31 cellular contexts compared by ENCODE assay signal in genomic region chr13:66585669-66586203, GRCh38.
"Had no signal": no experiment of that assay in that cellular context is flagged by ENCODE, and none has a peak within 500 bp of the region (broad histone marks: within the 10 kb centered on the region; RNA-seq: fewer than 3 reads in every experiment).

No MANE protein-coding gene starts in this region.

- H3K27ac Mint-ChIP-seq: activated naive CD4-positive, alpha-beta T cell treated with anti-CD3 and anti-CD28 coated beads for 36 hours; activated naive CD8-positive, alpha-beta T cell treated with anti-CD3 and anti-CD28 coated beads for 36 hours; activated T-helper 1 cell treated with anti-CD3 and anti-CD28 coated beads, Interleukin-12 subunit alpha, Interleukin-12 subunit beta, Interleukin-2, Interleukin-4 antibody, amounts not matched to agents 30 ng/mL and 10 ng/mL and 1 ng/mL, durations not matched to agents 14 hours and 24 hours and 36 hours; naive B cell; stimulated activated effector memory CD8-positive, alpha-beta T cell treated with anti-CD3 and anti-CD28 coated beads, Interleukin-12 subunit alpha, Interleukin-12 subunit beta, amount 100 ng/mL, for 72 hours; stimulated activated naive CD8-positive, alpha-beta T cell treated with anti-CD3 and anti-CD28 coated beads, Interleukin-15, Interleukin-2, amounts not matched to agents 100 ng/mL and 50 ng/mL, for 24 hours; T-helper 1 cell treated with Interleukin-12 subunit alpha and Interleukin-12 subunit beta and Interleukin-4 antibody, amounts not matched to agents 30 μg/mL and 1 μg/mL, for 36 hours had no signal

- H3K9me3 Mint-ChIP-seq: activated naive CD4-positive, alpha-beta T cell treated with anti-CD3 and anti-CD28 coated beads for 36 hours; activated naive CD8-positive, alpha-beta T cell treated with anti-CD3 and anti-CD28 coated beads for 36 hours; activated T-helper 1 cell treated with anti-CD3 and anti-CD28 coated beads, Interleukin-12 subunit alpha, Interleukin-12 subunit beta, Interleukin-2, Interleukin-4 antibody, amounts not matched to agents 30 ng/mL and 10 ng/mL and 1 ng/mL, durations not matched to agents 14 hours and 24 hours and 36 hours; naive B cell; nephron progenitor cell; stimulated activated naive CD8-positive, alpha-beta T cell treated with anti-CD3 and anti-CD28 coated beads, Interleukin-15, Interleukin-2, amounts not matched to agents 100 ng/mL and 50 ng/mL, for 24 hours; T-helper 1 cell treated with Interleukin-12 subunit alpha and Interleukin-12 subunit beta and Interleukin-4 antibody, amounts not matched to agents 30 μg/mL and 1 μg/mL, for 36 hours had no signal

- ATAC-seq: heart right ventricle; sciatic nerve; stimulated activated effector memory CD8-positive, alpha-beta T cell treated with anti-CD3 and anti-CD28 coated beads, Interleukin-12 subunit alpha, Interleukin-12 subunit beta, amount 100 ng/mL, for 72 hours had no signal

- H3K27ac ChIP-seq: adrenal gland, ascending aorta, breast epithelium, heart right ventricle, left ventricle myocardium inferior, neutrophil, prostate gland, skin epidermis, thoracic aorta, VCaP had no signal

- H3K4me1 ChIP-seq: adrenal gland, ascending aorta, breast epithelium, heart right ventricle, left ventricle myocardium inferior, prostate gland had no signal

- H3K9me3 ChIP-seq: adrenal gland, ascending aorta, breast epithelium, heart right ventricle, left ventricle myocardium inferior, neutrophil, prostate gland, thoracic aorta had no signal

- H3K4me3 Mint-ChIP-seq: activated naive CD4-positive, alpha-beta T cell treated with anti-CD3 and anti-CD28 coated beads for 36 hours; activated naive CD8-positive, alpha-beta T cell treated with anti-CD3 and anti-CD28 coated beads for 36 hours; activated T-helper 1 cell treated with anti-CD3 and anti-CD28 coated beads, Interleukin-12 subunit alpha, Interleukin-12 subunit beta, Interleukin-2, Interleukin-4 antibody, amounts not matched to agents 30 ng/mL and 10 ng/mL and 1 ng/mL, durations not matched to agents 14 hours and 24 hours and 36 hours; naive B cell; nephron progenitor cell; stimulated activated effector memory CD8-positive, alpha-beta T cell treated with anti-CD3 and anti-CD28 coated beads, Interleukin-12 subunit alpha, Interleukin-12 subunit beta, amount 100 ng/mL, for 72 hours; stimulated activated naive CD8-positive, alpha-beta T cell treated with anti-CD3 and anti-CD28 coated beads, Interleukin-15, Interleukin-2, amounts not matched to agents 100 ng/mL and 50 ng/mL, for 24 hours; T-helper 1 cell treated with Interleukin-12 subunit alpha and Interleukin-12 subunit beta and Interleukin-4 antibody, amounts not matched to agents 30 μg/mL and 1 μg/mL, for 36 hours had no signal

- H3K27me3 ChIP-seq: adrenal gland, ascending aorta, breast epithelium, heart right ventricle, neutrophil had no signal

- H3K36me3 Mint-ChIP-seq: activated naive CD8-positive, alpha-beta T cell treated with anti-CD3 and anti-CD28 coated beads for 36 hours; naive B cell; stimulated activated effector memory CD8-positive, alpha-beta T cell treated with anti-CD3 and anti-CD28 coated beads, Interleukin-12 subunit alpha, Interleukin-12 subunit beta, amount 100 ng/mL, for 72 hours had no signal

- H3K27me3 Mint-ChIP-seq: activated naive CD8-positive, alpha-beta T cell treated with anti-CD3 and anti-CD28 coated beads for 36 hours; naive B cell; stimulated activated naive CD8-positive, alpha-beta T cell treated with anti-CD3 and anti-CD28 coated beads, Interleukin-15, Interleukin-2, amounts not matched to agents 100 ng/mL and 50 ng/mL, for 24 hours had no signal

- H3K36me3 ChIP-seq: adrenal gland, ascending aorta, breast epithelium, heart right ventricle, left ventricle myocardium inferior, neutrophil, prostate gland, thoracic aorta had no signal

- DNase-seq: activated CD4-positive, alpha-beta T cell treated with anti-CD3 and anti-CD28 coated beads for 4 hours; activated CD4-positive, alpha-beta T cell treated with anti-CD3 and anti-CD28 coated beads, Interleukin-2, amount 50 U/mL, for 4 hours; activated effector memory CD4-positive, alpha-beta T cell treated with anti-CD3 and anti-CD28 coated beads, Interleukin-2, amount 50 U/mL, for 16 hours; activated naive CD4-positive, alpha-beta T cell treated with anti-CD3 and anti-CD28 coated beads for 36 hours; activated naive CD8-positive, alpha-beta T cell treated with anti-CD3 and anti-CD28 coated beads for 36 hours; adrenal gland; central memory CD4-positive, alpha-beta T cell; heart right ventricle; kidney glomerular epithelial cell; left ventricle myocardium inferior; naive B cell; nephron progenitor cell; retina; stimulated activated CD4-positive, alpha-beta T cell treated with anti-CD3 and anti-CD28 coated beads, Interleukin-4, amount 100 ng/mL, for 24 hours; T-helper 9 cell; trophoblast cell had no signal

- H3K4me1 Mint-ChIP-seq: activated naive CD8-positive, alpha-beta T cell treated with anti-CD3 and anti-CD28 coated beads for 36 hours; naive B cell; stimulated activated effector memory CD8-positive, alpha-beta T cell treated with anti-CD3 and anti-CD28 coated beads, Interleukin-12 subunit alpha, Interleukin-12 subunit beta, amount 100 ng/mL, for 72 hours had no signal

- FAIRE-seq: endothelial cell of umbilical vein, TTC549, urothelium cell line had no signal

- H3K4me3 ChIP-seq: adrenal gland, ascending aorta, breast epithelium, heart right ventricle, left ventricle myocardium inferior, prostate gland, skin epidermis, thoracic aorta had no signal
